11 cellular contexts compared by ENCODE assay signal in the genomic region with DNA sequence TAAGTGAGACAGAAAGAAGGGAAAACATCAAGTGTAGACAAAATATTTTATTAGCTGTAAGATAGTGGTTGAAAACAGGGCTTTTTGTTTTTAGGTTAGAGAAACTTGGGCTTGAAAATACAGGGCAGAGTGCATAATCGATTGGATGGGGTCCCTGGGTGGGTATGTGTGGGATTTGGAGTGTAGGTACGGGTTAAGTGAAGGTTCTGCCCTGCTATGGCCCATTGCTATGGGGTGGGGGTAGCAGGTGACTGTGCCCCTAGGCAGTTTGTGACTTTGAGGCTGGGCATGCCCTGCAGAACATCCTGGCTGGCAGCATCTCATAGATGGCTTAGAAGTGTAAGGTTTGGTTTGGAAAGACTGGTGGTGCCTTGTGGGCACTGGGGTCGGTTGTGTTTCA. TPM values are rescaled to one million over a fixed set of nuclear protein-coding genes. Genes with fewer than 3 reads are reported as not detected.
DNase-seq lines count a peak whose midpoint lies in the region; ATAC-seq, FAIRE-seq and TF ChIP-seq lines count a peak whose summit lies in the region.
"Had no signal": no experiment of that assay in that cellular context is flagged by ENCODE, and none has a peak within 500 bp of the region (broad histone marks: within the 10 kb centered on the region; RNA-seq: fewer than 3 reads in every experiment).

No MANE protein-coding gene starts in this region.

- H4K20me1 ChIP-seq in GM23248 (ENCODE audit: insufficient read depth) = peaks cover 8% of the 10 kb centered on the region; the same call in 1 of the 2 replicates
- H4K20me1 ChIP-seq in HepG2 (ENCODE audit: insufficient read depth, low read length) = peaks cover 19% of the 10 kb centered on the region; the same call in 1 of the 2 replicates

- H3K4me2 ChIP-seq in GM23248 (ENCODE audit: unreplicated experiment) = no peak overlapping the region
- H3K4me2 ChIP-seq in HepG2 (ENCODE audit: low read depth, low read length) = no peak overlapping the region

- no peak for TF ChIP-seq EP300 in sigmoid colon (IDR thresholded peaks at IDR 0.05)
- no peak for TF ChIP-seq EP300 in HepG2 (IDR thresholded peaks at IDR 0.05; ENCODE audit: low read depth in 2 of 2, low read length in 2 of 2)
- TF ChIP-seq EP300 in HepG2 (CRISPR knock-in tag; IDR thresholded peaks at IDR 0.05; ENCODE audit: borderline replicate concordance) = no peak

- H3K9me3 ChIP-seq in GM23248 (ENCODE audit: low read depth) (no peaks in the 10 kb centered on the region), esophagus (ENCODE audit: control insufficient read depth in 2 of 2, insufficient read depth in 1 of 2, low read depth in 1 of 2, low read length in 1 of 2) (no peaks in the 10 kb centered on the region), sigmoid colon (no peaks in the 10 kb centered on the region), HepG2 (ENCODE audit: low read length) (no peaks in the 10 kb centered on the region)
- H3K9me3 ChIP-seq: ovary had no signal

- CTCF ChIA-PET in HepG2 (lab: Yijun Ruan, JAX; ENCODE audit: low intra/inter-chr PET ratio, low total read pairs) = no interaction called here

- FAIRE-seq in HepG2 (lab: Jason Lieb, UNC) = no peak
- FAIRE-seq: endometrium had no signal

- TF ChIP-seq POLR2A in sigmoid colon (IDR thresholded peaks at IDR 0.05) (no peak), HepG2 (IDR thresholded peaks at IDR 0.05; ENCODE audit: insufficient read depth in 1 of 2, low read depth in 2 of 2, low read length in 2 of 2) (no peak)

- TF ChIP-seq CTCF in VCaP (conservative IDR thresholded peaks at IDR 0.05) = no peak
- no peak for TF ChIP-seq CTCF in sigmoid colon (IDR thresholded peaks at IDR 0.05)
- no peak for TF ChIP-seq CTCF in omental fat pad (IDR thresholded peaks at IDR 0.05)
- no peak for TF ChIP-seq CTCF in HepG2 (CRISPR knock-in tag; IDR thresholded peaks at IDR 0.05)

- H3K27ac ChIP-seq in GM23248 (peak overlapping the region; percentile 94), VCaP (peak overlapping the region; percentile 26), esophagus (ENCODE audit: low read depth in 2 of 2, low read length in 1 of 2) (peak overlapping the region; percentile 18 to 71), sigmoid colon (peak overlapping the region in 3 of 4 donors; percentile 61 to 100 (median 99)), HepG2 (ENCODE audit: extremely low read length, insufficient read depth, low read length) (no peak overlapping the region)
- H3K27ac ChIP-seq: ovary had no signal

- H3K4me1 ChIP-seq in GM23248 (ENCODE audit: insufficient read depth) (peaks cover 72% of the 10 kb centered on the region), esophagus (ENCODE audit: control insufficient read depth in 2 of 2, insufficient read depth in 2 of 2, low read length in 1 of 2) (peaks cover 2 to 16% of the 10 kb centered on the region in 2 donors), sigmoid colon (peaks cover 3 to 35% (median 32%) of the 10 kb centered on the region in 4 donors), HepG2 (ENCODE audit: insufficient read depth, low read length) (peaks cover 18% of the 10 kb centered on the region)

- no TSS peak for BruUV-seq in HepG2 (replicated peaks; lab: Mats Ljungman, UMichigan)

- H3K9ac ChIP-seq in GM23248 (peak overlapping the region; percentile 88), HepG2 (ENCODE audit: insufficient read depth, low read depth, low read length) (no peak overlapping the region)

- no peaks in the 10 kb centered on the region for H3K9me2 ChIP-seq in GM23248 (ENCODE audit: insufficient read depth)

- H3K4me3 ChIP-seq in GM23248 (no peak overlapping the region), esophagus (ENCODE audit: low read depth in 1 of 2, low read length in 2 of 2) (no peak overlapping the region), sigmoid colon (no peak overlapping the region), HepG2 (replicated peaks in 1 of 3; ENCODE audit: insufficient read depth in 1 of 3, low read depth in 2 of 3, low read length in 3 of 3) (no peak overlapping the region)
- H3K4me3 ChIP-seq: ovary had no signal

- peaks cover 81% of the 10 kb centered on the region for H3F3A ChIP-seq in GM23248 (ENCODE audit: insufficient read depth)

- H3K79me2 ChIP-seq in GM23248 (ENCODE audit: insufficient read depth) = peaks cover 70% of the 10 kb centered on the region
- H3K79me2 ChIP-seq in HepG2 (ENCODE audit: insufficient read depth, low read length) = peaks cover 16% of the 10 kb centered on the region

- ATAC-seq in HG03108 (IDR thresholded peaks at IDR 0.05; ENCODE audit: unreplicated experiment) (no peak), omental fat pad (ENCODE audit: low FRiP score) (no peak), HepG2 (no peak), HG03097 (IDR thresholded peaks at IDR 0.05; ENCODE audit: low FRiP score, unreplicated experiment) (no peak)

- peaks cover 53% of the 10 kb centered on the region for H3K36me3 ChIP-seq in GM23248 (ENCODE audit: low read depth)
- H3K36me3 ChIP-seq in esophagus (ENCODE audit: control insufficient read depth in 2 of 2, insufficient read depth in 2 of 2, low read length in 1 of 2) = peaks cover 19 to 40% of the 10 kb centered on the region in 2 donors
- H3K36me3 ChIP-seq in sigmoid colon = peaks cover 31 to 67% (median 64%) of the 10 kb centered on the region in 4 donors
- peaks cover 29 to 54% of the 10 kb centered on the region in 2 experiments for H3K36me3 ChIP-seq in HepG2 (replicated peaks in 1 of 2; ENCODE audit: control insufficient read depth in 1 of 2, insufficient read depth in 2 of 2, low read length in 2 of 2)
- H3K36me3 ChIP-seq: ovary had no signal

- WGBS in GM23248 (ENCODE audit: low coverage in 1 of 2, low lambda C conversion rate in 2 of 2, missing lambda C conversion rate in 2 of 2), 2 experiments = 67% methylated on average over 3 of the region's 3 CpGs
- WGBS in esophagus, 2 donors = 69 to 70% methylated on average over 3 of the region's 3 CpGs
- 83 to 89% methylated on average over 3 of the region's 3 CpGs for WGBS in sigmoid colon, 2 donors
- 88% methylated on average over 3 of the region's 3 CpGs for WGBS in HepG2 (ENCODE audit: low lambda C conversion rate)

- H3K27me3 ChIP-seq in GM23248 (replicated peaks; ENCODE audit: insufficient read depth) = no peaks in the 10 kb centered on the region
- H3K27me3 ChIP-seq in esophagus (ENCODE audit: control insufficient read depth in 1 of 2, insufficient read depth in 2 of 2, low read length in 2 of 2) = no peaks in the 10 kb centered on the region
- H3K27me3 ChIP-seq in sigmoid colon = no peaks in the 10 kb centered on the region
- no peaks in the 10 kb centered on the region; a peak in 1 of 5 replicates for H3K27me3 ChIP-seq in HepG2 (ENCODE audit: control insufficient read depth in 1 of 2, insufficient read depth in 2 of 2, low read length in 2 of 2)
- H3K27me3 ChIP-seq: ovary had no signal

- intact Hi-C loops in sigmoid colon (cut with DNase I) (loop anchor here (10.0 kb wide), 1 partner anchor 699 kb away; a partner anchor contains a TSS), HepG2 (cut with micrococcal nuclease; ENCODE audit: unreplicated experiment) (no loop called here)

- no peak overlapping the region for H2AFZ ChIP-seq in GM23248
- H2AFZ ChIP-seq in HepG2 (ENCODE audit: low read length) = no peak overlapping the region

- TF ChIP-seq RAD21 in HepG2 (CRISPR knock-in tag; IDR thresholded peaks at IDR 0.05) = no peak

- POLR2A ChIA-PET in HepG2 (lab: Yijun Ruan, JAX) = interaction anchor here (1.0 to 1.4 kb wide), 2 partner anchors 15 to 17 kb away, joined by 3 read pairs; no protein-coding TSS in a partner anchor

- DNase-seq in GM23248 = no peak
- DNase-seq in sigmoid colon = no peak
- no peak for DNase-seq in omental fat pad (ENCODE audit: low spot score)
- no peak for DNase-seq in HepG2 (ENCODE audit: low spot score)
- DNase-seq: NCI-H774, ovary had no signal

- in situ Hi-C loops in GM23248 (cut with MboI) = no loop called here
- in situ Hi-C loops in HepG2 (cut with HindIII; ENCODE audit: extremely low pct_ligation_motif_present, low pct_unique_long_range_greater_than_20kb) = no loop called here

RNA-seq across cellular contexts. Expression of a gene that starts 3.7 kb away (rescaled TPM):
- total RNA-seq in GM23248 (2014; rRNA removed; shearing (Covaris generic)) = 24.5 and 44.9 TPM in 2 replicates
- polyA plus RNA-seq in GM23248 (2016; fragmentation: Nextera tagmentation; extraction: Ambion mirVana) (5.6 and 7.0 TPM in 2 replicates), esophagus (1 to 10 TPM; 7.7 to 9.5 TPM), sigmoid colon (10 to 100 TPM; 12.6 to 17.1 (median 12.9) TPM), HepG2 (2011; rRNA removed) (9.2 and 14.1 TPM in 2 replicates)
- total RNA-seq in sigmoid colon (10 to 100 TPM; 28.0 to 36.7 (median 33.8) TPM), omental fat pad (10 to 100 TPM; 19.1 to 30.8 (median 25.9) TPM), HepG2 (2016; rRNA removed; fragmentation: Illumina TruSeq; extraction: Trizol) (7.4 and 9.3 TPM in 2 replicates)
- 2.3 and 2.5 TPM in 2 replicates for total RNA-seq in HepG2 (2016; cell fraction: cytosol; rRNA removed; fragmentation: Illumina TruSeq; extraction: Trizol; ENCODE audit: low read depth)
- total RNA-seq in HepG2 (2016; cell fraction: insoluble cytoplasmic fraction; rRNA removed; fragmentation: Illumina TruSeq; extraction: Trizol) = 4.8 and 8.7 TPM in 2 replicates
- 7.8 and 8.3 TPM in 2 replicates for total RNA-seq in HepG2 (2016; cell fraction: membrane; rRNA removed; fragmentation: Illumina TruSeq; extraction: Trizol)
- 4.4 and 6.5 TPM in 2 replicates for total RNA-seq in HepG2 (2016; cell fraction: nucleus; rRNA removed; fragmentation: Illumina TruSeq; extraction: Trizol)
- 11.9 and 16.8 TPM in 2 replicates for polyA plus RNA-seq in HepG2 (2011; cell fraction: cytosol; rRNA removed)
- polyA plus RNA-seq in HepG2 (2011; cell fraction: nucleus; rRNA removed) = 23.9 and 25.8 TPM in 2 replicates
- 5.8 and 9.8 TPM in 2 replicates for polyA plus RNA-seq in HepG2 (2012)
- 2.3 and 3.2 TPM in 2 replicates for polyA plus RNA-seq in HepG2 (2016; cell fraction: cytosol; fragmentation: Illumina TruSeq; extraction: Trizol; ENCODE audit: low read depth)
- polyA plus RNA-seq in HepG2 (2016; cell fraction: insoluble cytoplasmic fraction; fragmentation: Illumina TruSeq; extraction: Trizol; ENCODE audit: low read depth) = 5.3 and 7.8 TPM in 2 replicates
- polyA plus RNA-seq in HepG2 (2016; cell fraction: membrane; fragmentation: Illumina TruSeq; extraction: Trizol; ENCODE audit: low read depth) = 5.7 and 5.8 TPM in 2 replicates
- polyA plus RNA-seq in HepG2 (2016; cell fraction: nucleus; fragmentation: Illumina TruSeq; extraction: Trizol; ENCODE audit: insufficient read depth, low read depth) = 12.3 and 13.4 TPM in 2 replicates
- polyA minus RNA-seq in HepG2 (2011; rRNA and poly(A)+ RNA removed; ENCODE audit: low replicate concordance) = 22.1 and 24.2 TPM in 2 replicates
- polyA minus RNA-seq in HepG2 (2011; cell fraction: cytosol; rRNA and poly(A)+ RNA removed) = 7.0 and 7.3 TPM in 2 replicates
- polyA minus RNA-seq in HepG2 (2011; cell fraction: nucleus; rRNA and poly(A)+ RNA removed) = 7.0 and 9.2 TPM in 2 replicates

RNA-seq across cellular contexts. Expression of a gene that starts 19.3 kb away (rescaled TPM):
- total RNA-seq in GM23248 (2014; rRNA removed; shearing (Covaris generic)) = 366 and 370 TPM in 2 replicates
- 183 and 184 TPM in 2 replicates for polyA plus RNA-seq in GM23248 (2016; fragmentation: Nextera tagmentation; extraction: Ambion mirVana)
- 100 to 1,000 TPM; 222 to 257 TPM for polyA plus RNA-seq in esophagus
- total RNA-seq in sigmoid colon = 100 to 1,000 TPM; 115 to 241 (median 182) TPM
- polyA plus RNA-seq in sigmoid colon = 100 to 1,000 TPM in 1 of 3 donors, 10 to 100 TPM in 2; 62.9 to 249 (median 67.3) TPM
- 100 to 1,000 TPM; 235 to 471 (median 268) TPM for total RNA-seq in omental fat pad
- total RNA-seq in HepG2 (2016; rRNA removed; fragmentation: Illumina TruSeq; extraction: Trizol) = 213 and 244 TPM in 2 replicates
- total RNA-seq in HepG2 (2016; cell fraction: cytosol; rRNA removed; fragmentation: Illumina TruSeq; extraction: Trizol; ENCODE audit: low read depth) = 19.7 and 27.8 TPM in 2 replicates
- 208 and 223 TPM in 2 replicates for total RNA-seq in HepG2 (2016; cell fraction: insoluble cytoplasmic fraction; rRNA removed; fragmentation: Illumina TruSeq; extraction: Trizol)
- total RNA-seq in HepG2 (2016; cell fraction: membrane; rRNA removed; fragmentation: Illumina TruSeq; extraction: Trizol) = 77.1 and 81.4 TPM in 2 replicates
- 163 and 210 TPM in 2 replicates for total RNA-seq in HepG2 (2016; cell fraction: nucleus; rRNA removed; fragmentation: Illumina TruSeq; extraction: Trizol)
- polyA plus RNA-seq in HepG2 (2011; rRNA removed) = 208 and 228 TPM in 2 replicates
- polyA plus RNA-seq in HepG2 (2011; cell fraction: cytosol; rRNA removed) = 139 and 145 TPM in 2 replicates
- polyA plus RNA-seq in HepG2 (2011; cell fraction: nucleus; rRNA removed) = 229 and 287 TPM in 2 replicates
- polyA plus RNA-seq in HepG2 (2012) = 122 and 142 TPM in 2 replicates
- polyA plus RNA-seq in HepG2 (2016; cell fraction: cytosol; fragmentation: Illumina TruSeq; extraction: Trizol; ENCODE audit: low read depth) = 15.3 and 16.7 TPM in 2 replicates
- 217 and 276 TPM in 2 replicates for polyA plus RNA-seq in HepG2 (2016; cell fraction: insoluble cytoplasmic fraction; fragmentation: Illumina TruSeq; extraction: Trizol; ENCODE audit: low read depth)
- polyA plus RNA-seq in HepG2 (2016; cell fraction: membrane; fragmentation: Illumina TruSeq; extraction: Trizol; ENCODE audit: low read depth) = 53.0 and 64.3 TPM in 2 replicates
- 324 and 332 TPM in 2 replicates for polyA plus RNA-seq in HepG2 (2016; cell fraction: nucleus; fragmentation: Illumina TruSeq; extraction: Trizol; ENCODE audit: insufficient read depth, low read depth)
- polyA minus RNA-seq in HepG2 (2011; rRNA and poly(A)+ RNA removed; ENCODE audit: low replicate concordance) = 348 and 721 TPM in 2 replicates
- polyA minus RNA-seq in HepG2 (2011; cell fraction: cytosol; rRNA and poly(A)+ RNA removed) = 122 and 123 TPM in 2 replicates
- polyA minus RNA-seq in HepG2 (2011; cell fraction: nucleus; rRNA and poly(A)+ RNA removed) = 107 and 113 TPM in 2 replicates

RNA-seq across cellular contexts. Expression of a gene that starts 27.7 kb away (rescaled TPM):
- total RNA-seq in GM23248 (2014; rRNA removed; shearing (Covaris generic)) = 1.2 and 1.8 TPM in 2 replicates
- polyA plus RNA-seq in GM23248 (2016; fragmentation: Nextera tagmentation; extraction: Ambion mirVana) (1.3 and 1.5 TPM in 2 replicates), esophagus (1 to 10 TPM; 3.1 to 5.4 TPM), sigmoid colon (10 to 100 TPM; 10.9 to 30.2 (median 13.2) TPM), HepG2 (2011; rRNA removed) (11.4 and 14.3 TPM in 2 replicates)
- total RNA-seq in sigmoid colon (1 to 10 TPM; 1.6 to 3.3 (median 2.6) TPM), omental fat pad (1 to 10 TPM; 2.1 to 8.4 (median 3.8) TPM), HepG2 (2016; rRNA removed; fragmentation: Illumina TruSeq; extraction: Trizol) (5.2 and 13.5 TPM in 2 replicates)
- total RNA-seq in HepG2 (2016; cell fraction: cytosol; rRNA removed; fragmentation: Illumina TruSeq; extraction: Trizol; ENCODE audit: low read depth) = 6.6 and 7.6 TPM in 2 replicates
- 3.5 and 14.3 TPM in 2 replicates for total RNA-seq in HepG2 (2016; cell fraction: insoluble cytoplasmic fraction; rRNA removed; fragmentation: Illumina TruSeq; extraction: Trizol)
- 5.6 and 6.9 TPM in 2 replicates for total RNA-seq in HepG2 (2016; cell fraction: membrane; rRNA removed; fragmentation: Illumina TruSeq; extraction: Trizol)
- 19.4 and 22.0 TPM in 2 replicates for total RNA-seq in HepG2 (2016; cell fraction: nucleus; rRNA removed; fragmentation: Illumina TruSeq; extraction: Trizol)
- 5.5 and 6.4 TPM in 2 replicates for polyA plus RNA-seq in HepG2 (2011; cell fraction: cytosol; rRNA removed)
- 41.8 and 47.0 TPM in 2 replicates for polyA plus RNA-seq in HepG2 (2011; cell fraction: nucleus; rRNA removed)
- 5.4 and 6.1 TPM in 2 replicates for polyA plus RNA-seq in HepG2 (2012)
- 2.0 and 2.6 TPM in 2 replicates for polyA plus RNA-seq in HepG2 (2016; cell fraction: cytosol; fragmentation: Illumina TruSeq; extraction: Trizol; ENCODE audit: low read depth)
- polyA plus RNA-seq in HepG2 (2016; cell fraction: insoluble cytoplasmic fraction; fragmentation: Illumina TruSeq; extraction: Trizol; ENCODE audit: low read depth) = 4.8 and 5.5 TPM in 2 replicates
- polyA plus RNA-seq in HepG2 (2016; cell fraction: membrane; fragmentation: Illumina TruSeq; extraction: Trizol; ENCODE audit: low read depth) = 3.7 and 4.4 TPM in 2 replicates
- 50.3 and 58.1 TPM in 2 replicates for polyA plus RNA-seq in HepG2 (2016; cell fraction: nucleus; fragmentation: Illumina TruSeq; extraction: Trizol; ENCODE audit: insufficient read depth, low read depth)
- polyA minus RNA-seq in HepG2 (2011; rRNA and poly(A)+ RNA removed; ENCODE audit: low replicate concordance) = 29.7 and 47.2 TPM in 2 replicates
- 5.3 and 6.0 TPM in 2 replicates for polyA minus RNA-seq in HepG2 (2011; cell fraction: cytosol; rRNA and poly(A)+ RNA removed)
- polyA minus RNA-seq in HepG2 (2011; cell fraction: nucleus; rRNA and poly(A)+ RNA removed) = 26.4 and 31.7 TPM in 2 replicates

RNA-seq across cellular contexts. Expression of a gene that starts 27.8 kb away (rescaled TPM):
- 73.0 and 81.2 TPM in 2 replicates for total RNA-seq in GM23248 (2014; rRNA removed; shearing (Covaris generic))
- polyA plus RNA-seq in GM23248 (2016; fragmentation: Nextera tagmentation; extraction: Ambion mirVana) (66.3 and 69.7 TPM in 2 replicates), esophagus (100 to 1,000 TPM in 1 of 2 donors, 10 to 100 TPM in 1; 79.6 to 103 TPM), sigmoid colon (100 to 1,000 TPM; 132 to 162 (median 146) TPM), HepG2 (2011; rRNA removed) (165 and 194 TPM in 2 replicates)
- total RNA-seq in sigmoid colon (10 to 100 TPM; 53.2 to 92.5 (median 74.7) TPM), omental fat pad (100 to 1,000 TPM in 1 of 4 donors, 10 to 100 TPM in 3; 63.9 to 110 (median 89.3) TPM), HepG2 (2016; rRNA removed; fragmentation: Illumina TruSeq; extraction: Trizol) (109 and 118 TPM in 2 replicates)
- total RNA-seq in HepG2 (2016; cell fraction: cytosol; rRNA removed; fragmentation: Illumina TruSeq; extraction: Trizol; ENCODE audit: low read depth) = 85.0 and 90.2 TPM in 2 replicates
- total RNA-seq in HepG2 (2016; cell fraction: insoluble cytoplasmic fraction; rRNA removed; fragmentation: Illumina TruSeq; extraction: Trizol) = 113 and 114 TPM in 2 replicates
- total RNA-seq in HepG2 (2016; cell fraction: membrane; rRNA removed; fragmentation: Illumina TruSeq; extraction: Trizol) = 110 and 111 TPM in 2 replicates
- 97.2 and 98.4 TPM in 2 replicates for total RNA-seq in HepG2 (2016; cell fraction: nucleus; rRNA removed; fragmentation: Illumina TruSeq; extraction: Trizol)
- polyA plus RNA-seq in HepG2 (2011; cell fraction: cytosol; rRNA removed) = 159 and 209 TPM in 2 replicates
- 292 and 351 TPM in 2 replicates for polyA plus RNA-seq in HepG2 (2011; cell fraction: nucleus; rRNA removed)
- polyA plus RNA-seq in HepG2 (2012) = 85.4 and 92.7 TPM in 2 replicates
- polyA plus RNA-seq in HepG2 (2016; cell fraction: cytosol; fragmentation: Illumina TruSeq; extraction: Trizol; ENCODE audit: low read depth) = 70.3 and 83.0 TPM in 2 replicates
- polyA plus RNA-seq in HepG2 (2016; cell fraction: insoluble cytoplasmic fraction; fragmentation: Illumina TruSeq; extraction: Trizol; ENCODE audit: low read depth) = 116 and 125 TPM in 2 replicates
- 90.4 and 98.9 TPM in 2 replicates for polyA plus RNA-seq in HepG2 (2016; cell fraction: membrane; fragmentation: Illumina TruSeq; extraction: Trizol; ENCODE audit: low read depth)
- polyA plus RNA-seq in HepG2 (2016; cell fraction: nucleus; fragmentation: Illumina TruSeq; extraction: Trizol; ENCODE audit: insufficient read depth, low read depth) = 259 and 265 TPM in 2 replicates
- 73.2 and 182 TPM in 2 replicates for polyA minus RNA-seq in HepG2 (2011; rRNA and poly(A)+ RNA removed; ENCODE audit: low replicate concordance)
- 38.2 and 41.4 TPM in 2 replicates for polyA minus RNA-seq in HepG2 (2011; cell fraction: cytosol; rRNA and poly(A)+ RNA removed)
- polyA minus RNA-seq in HepG2 (2011; cell fraction: nucleus; rRNA and poly(A)+ RNA removed) = 89.4 and 96.7 TPM in 2 replicates

RNA-seq across cellular contexts. Expression of a gene that starts 34.7 kb away (rescaled TPM):
- total RNA-seq in GM23248 (2014; rRNA removed; shearing (Covaris generic)) = 596 and 602 TPM in 2 replicates
- 513 and 518 TPM in 2 replicates for polyA plus RNA-seq in GM23248 (2016; fragmentation: Nextera tagmentation; extraction: Ambion mirVana)
- 100 to 1,000 TPM in 1 of 2 donors, 10 to 100 TPM in 1; 50.1 to 156 TPM for polyA plus RNA-seq in esophagus
- total RNA-seq in sigmoid colon = 100 to 1,000 TPM; 127 to 246 (median 234) TPM
- 100 to 1,000 TPM; 105 to 174 (median 153) TPM for polyA plus RNA-seq in sigmoid colon
- total RNA-seq in omental fat pad = 100 to 1,000 TPM; 160 to 319 (median 213) TPM
- 200 and 312 TPM in 2 replicates for total RNA-seq in HepG2 (2016; rRNA removed; fragmentation: Illumina TruSeq; extraction: Trizol)
- total RNA-seq in HepG2 (2016; cell fraction: cytosol; rRNA removed; fragmentation: Illumina TruSeq; extraction: Trizol; ENCODE audit: low read depth) = 27.9 and 35.3 TPM in 2 replicates
- total RNA-seq in HepG2 (2016; cell fraction: insoluble cytoplasmic fraction; rRNA removed; fragmentation: Illumina TruSeq; extraction: Trizol) = 208 and 307 TPM in 2 replicates
- 69.9 and 70.8 TPM in 2 replicates for total RNA-seq in HepG2 (2016; cell fraction: membrane; rRNA removed; fragmentation: Illumina TruSeq; extraction: Trizol)
- 130 and 133 TPM in 2 replicates for total RNA-seq in HepG2 (2016; cell fraction: nucleus; rRNA removed; fragmentation: Illumina TruSeq; extraction: Trizol)
- 125 and 152 TPM in 2 replicates for polyA plus RNA-seq in HepG2 (2011; rRNA removed)
- polyA plus RNA-seq in HepG2 (2011; cell fraction: cytosol; rRNA removed) = 165 and 166 TPM in 2 replicates
- 110 and 125 TPM in 2 replicates for polyA plus RNA-seq in HepG2 (2011; cell fraction: nucleus; rRNA removed)
- polyA plus RNA-seq in HepG2 (2012) = 116 and 117 TPM in 2 replicates
- 19.9 and 25.2 TPM in 2 replicates for polyA plus RNA-seq in HepG2 (2016; cell fraction: cytosol; fragmentation: Illumina TruSeq; extraction: Trizol; ENCODE audit: low read depth)
- polyA plus RNA-seq in HepG2 (2016; cell fraction: insoluble cytoplasmic fraction; fragmentation: Illumina TruSeq; extraction: Trizol; ENCODE audit: low read depth) = 253 and 295 TPM in 2 replicates
- polyA plus RNA-seq in HepG2 (2016; cell fraction: membrane; fragmentation: Illumina TruSeq; extraction: Trizol; ENCODE audit: low read depth) = 36.4 and 42.7 TPM in 2 replicates
- 155 and 167 TPM in 2 replicates for polyA plus RNA-seq in HepG2 (2016; cell fraction: nucleus; fragmentation: Illumina TruSeq; extraction: Trizol; ENCODE audit: insufficient read depth, low read depth)
- 351 and 796 TPM in 2 replicates for polyA minus RNA-seq in HepG2 (2011; rRNA and poly(A)+ RNA removed; ENCODE audit: low replicate concordance)
- polyA minus RNA-seq in HepG2 (2011; cell fraction: cytosol; rRNA and poly(A)+ RNA removed) = 127 and 152 TPM in 2 replicates
- polyA minus RNA-seq in HepG2 (2011; cell fraction: nucleus; rRNA and poly(A)+ RNA removed) = 99.4 and 123 TPM in 2 replicates
